1 cellular context compared by ENCODE assay signal in genomic region chr18:13513015-13513414, GRCh38.
TF ChIP-seq lines count a peak whose summit lies in the region.

No MANE protein-coding gene starts in this region.

TF ChIP-seq in GM23338, 12 proteins besides CTCF, POLR2A, EP300 and RAD21 (continued from another document):
- TF ChIP-seq, protein P1, sequence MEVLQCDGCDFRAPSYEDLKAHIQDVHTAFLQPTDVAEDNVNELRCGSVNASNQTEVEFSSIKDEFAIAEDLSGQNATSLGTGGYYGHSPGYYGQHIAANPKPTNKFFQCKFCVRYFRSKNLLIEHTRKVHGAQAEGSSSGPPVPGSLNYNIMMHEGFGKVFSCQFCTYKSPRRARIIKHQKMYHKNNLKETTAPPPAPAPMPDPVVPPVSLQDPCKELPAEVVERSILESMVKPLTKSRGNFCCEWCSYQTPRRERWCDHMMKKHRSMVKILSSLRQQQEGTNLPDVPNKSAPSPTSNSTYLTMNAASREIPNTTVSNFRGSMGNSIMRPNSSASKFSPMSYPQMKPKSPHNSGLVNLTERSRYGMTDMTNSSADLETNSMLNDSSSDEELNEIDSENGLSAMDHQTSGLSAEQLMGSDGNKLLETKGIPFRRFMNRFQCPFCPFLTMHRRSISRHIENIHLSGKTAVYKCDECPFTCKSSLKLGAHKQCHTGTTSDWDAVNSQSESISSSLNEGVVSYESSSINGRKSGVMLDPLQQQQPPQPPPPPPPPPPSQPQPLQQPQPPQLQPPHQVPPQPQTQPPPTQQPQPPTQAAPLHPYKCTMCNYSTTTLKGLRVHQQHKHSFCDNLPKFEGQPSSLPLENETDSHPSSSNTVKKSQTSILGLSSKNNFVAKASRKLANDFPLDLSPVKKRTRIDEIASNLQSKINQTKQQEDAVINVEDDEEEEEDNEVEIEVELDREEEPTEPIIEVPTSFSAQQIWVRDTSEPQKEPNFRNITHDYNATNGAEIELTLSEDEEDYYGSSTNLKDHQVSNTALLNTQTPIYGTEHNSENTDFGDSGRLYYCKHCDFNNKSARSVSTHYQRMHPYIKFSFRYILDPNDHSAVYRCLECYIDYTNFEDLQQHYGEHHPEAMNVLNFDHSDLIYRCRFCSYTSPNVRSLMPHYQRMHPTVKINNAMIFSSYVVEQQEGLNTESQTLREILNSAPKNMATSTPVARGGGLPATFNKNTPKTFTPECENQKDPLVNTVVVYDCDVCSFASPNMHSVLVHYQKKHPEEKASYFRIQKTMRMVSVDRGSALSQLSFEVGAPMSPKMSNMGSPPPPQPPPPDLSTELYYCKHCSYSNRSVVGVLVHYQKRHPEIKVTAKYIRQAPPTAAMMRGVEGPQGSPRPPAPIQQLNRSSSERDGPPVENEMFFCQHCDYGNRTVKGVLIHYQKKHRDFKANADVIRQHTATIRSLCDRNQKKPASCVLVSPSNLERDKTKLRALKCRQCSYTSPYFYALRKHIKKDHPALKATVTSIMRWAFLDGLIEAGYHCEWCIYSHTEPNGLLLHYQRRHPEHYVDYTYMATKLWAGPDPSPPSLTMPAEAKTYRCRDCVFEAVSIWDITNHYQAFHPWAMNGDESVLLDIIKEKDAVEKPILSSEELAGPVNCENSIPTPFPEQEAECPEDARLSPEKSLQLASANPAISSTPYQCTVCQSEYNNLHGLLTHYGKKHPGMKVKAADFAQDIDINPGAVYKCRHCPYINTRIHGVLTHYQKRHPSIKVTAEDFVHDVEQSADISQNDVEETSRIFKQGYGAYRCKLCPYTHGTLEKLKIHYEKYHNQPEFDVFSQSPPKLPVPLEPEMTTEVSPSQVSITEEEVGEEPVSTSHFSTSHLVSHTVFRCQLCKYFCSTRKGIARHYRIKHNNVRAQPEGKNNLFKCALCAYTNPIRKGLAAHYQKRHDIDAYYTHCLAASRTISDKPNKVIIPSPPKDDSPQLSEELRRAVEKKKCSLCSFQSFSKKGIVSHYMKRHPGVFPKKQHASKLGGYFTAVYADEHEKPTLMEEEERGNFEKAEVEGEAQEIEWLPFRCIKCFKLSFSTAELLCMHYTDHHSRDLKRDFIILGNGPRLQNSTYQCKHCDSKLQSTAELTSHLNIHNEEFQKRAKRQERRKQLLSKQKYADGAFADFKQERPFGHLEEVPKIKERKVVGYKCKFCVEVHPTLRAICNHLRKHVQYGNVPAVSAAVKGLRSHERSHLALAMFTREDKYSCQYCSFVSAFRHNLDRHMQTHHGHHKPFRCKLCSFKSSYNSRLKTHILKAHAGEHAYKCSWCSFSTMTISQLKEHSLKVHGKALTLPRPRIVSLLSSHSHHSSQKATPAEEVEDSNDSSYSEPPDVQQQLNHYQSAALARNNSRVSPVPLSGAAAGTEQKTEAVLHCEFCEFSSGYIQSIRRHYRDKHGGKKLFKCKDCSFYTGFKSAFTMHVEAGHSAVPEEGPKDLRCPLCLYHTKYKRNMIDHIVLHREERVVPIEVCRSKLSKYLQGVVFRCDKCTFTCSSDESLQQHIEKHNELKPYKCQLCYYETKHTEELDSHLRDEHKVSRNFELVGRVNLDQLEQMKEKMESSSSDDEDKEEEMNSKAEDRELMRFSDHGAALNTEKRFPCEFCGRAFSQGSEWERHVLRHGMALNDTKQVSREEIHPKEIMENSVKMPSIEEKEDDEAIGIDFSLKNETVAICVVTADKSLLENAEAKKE (CRISPR knock-in tag; IDR thresholded peaks at IDR 0.05), result no peak
- TF ChIP-seq EZH2 (IDR thresholded peaks at IDR 0.05; ENCODE audit: low read depth, unreplicated experiment) (no peak), ZNF114 (CRISPR knock-in tag; IDR thresholded peaks at IDR 0.05) (no peak)
